ENCODE assay signal across 16 cellular contexts in genomic region chr21:32717851-32718316, GRCh38. TPM values are rescaled to one million over a fixed set of nuclear protein-coding genes. Genes with fewer than 3 reads are reported as not detected.
DNase-seq lines count a peak whose midpoint lies in the region; ATAC-seq and TF ChIP-seq lines count a peak whose summit lies in the region.
"Had no signal": no experiment of that assay in that cellular context is flagged by ENCODE, and none has a peak within 500 bp of the region (broad histone marks: within the 10 kb centered on the region; RNA-seq: fewer than 3 reads in every experiment).

No MANE protein-coding gene starts in this region.

- no peak for TF ChIP-seq CTCF in astrocyte of the cerebellum (IDR thresholded peaks at IDR 0.05; ENCODE audit: low read depth, low read length, missing control alignments)

- no peak overlapping the region for H2BK12ac ChIP-seq in mesenchymal stem cell (ENCODE audit: low read length in 2 of 2)

- H2AFZ ChIP-seq in mesenchymal stem cell (ENCODE audit: low read depth, low read length) = no peak overlapping the region

- H3K4me1 ChIP-seq in mesenchymal stem cell (ENCODE audit: control insufficient read depth, insufficient read depth, low read depth, low read length) = peaks cover 3% of the 10 kb centered on the region

- no peak overlapping the region for H2AK5ac ChIP-seq in mesenchymal stem cell (ENCODE audit: low read length, severe bottlenecking)

- H3K4me2 ChIP-seq in mesenchymal stem cell (ENCODE audit: low read length, poor library complexity, severe bottlenecking) = no peak overlapping the region

- no peak overlapping the region for H2BK5ac ChIP-seq in mesenchymal stem cell (ENCODE audit: low read depth, low read length, poor library complexity, severe bottlenecking)

- H4K91ac ChIP-seq in mesenchymal stem cell (ENCODE audit: low read length) = no peak overlapping the region

- DNase-seq in Caki2 (ENCODE audit: low read depth) (peak; percentile 18), M059J (ENCODE audit: low read depth) (peak; percentile 13), astrocyte of the cerebellum (ENCODE audit: low read depth) (peak; percentile 39), mesenchymal stem cell (peak; percentile 75), retina (no peak)
- DNase-seq in stimulated activated naive CD4-positive, alpha-beta T cell treated with Interleukin-2 at 50 U/mL for 16 hours (lab: John Stamatoyannopoulos, UW) = no peak
- no peak for DNase-seq in activated effector memory CD4-positive, alpha-beta T cell treated with anti-CD3 and anti-CD28 coated beads, Interleukin-2, amount 50 U/mL, for 16 hours
- DNase-seq: activated naive CD8-positive, alpha-beta T cell treated with anti-CD3 and anti-CD28 coated beads, Interleukin-2, amount 50 U/mL, for 24 hours; activated T-cell treated with anti-CD3 and anti-CD28 coated beads, Interleukin-2, amount 50 U/mL, for 4 hours; dermis blood vessel endothelial cell; NCI-H1417; NCI-H510A treated with DMSO at 0.1 percent for 48 hours; pancreas had no signal

- no peak overlapping the region for H2BK120ac ChIP-seq in mesenchymal stem cell (ENCODE audit: low read depth, low read length)

- no peak for ATAC-seq in GM21717 (IDR thresholded peaks at IDR 0.05; ENCODE audit: unreplicated experiment)
- ATAC-seq: activated naive CD8-positive, alpha-beta T cell treated with anti-CD3 and anti-CD28 coated beads, Interleukin-2, amount 50 U/mL, for 24 hours; activated T-cell treated with anti-CD3 and anti-CD28 coated beads, Interleukin-2, amount 50 U/mL, for 4 hours had no signal

- no peak overlapping the region for H3K18ac ChIP-seq in mesenchymal stem cell (ENCODE audit: low read depth in 1 of 2, low read length in 2 of 2)

- WGBS in mesenchymal stem cell = 67% methylated on average over 1 of the region's 2 CpGs

- H3K14ac ChIP-seq in mesenchymal stem cell (ENCODE audit: low read length in 2 of 2) = no peak overlapping the region

- peaks cover 5% of the 10 kb centered on the region for H3K9me3 ChIP-seq in mesenchymal stem cell (ENCODE audit: control insufficient read depth, low read length)
- H3K9me3 ChIP-seq: HAP-1, pancreas, thoracic aorta had no signal

- no peaks in the 10 kb centered on the region for H3K27me3 ChIP-seq in mesenchymal stem cell (ENCODE audit: control insufficient read depth in 1 of 2, insufficient read depth in 1 of 2, low read length in 2 of 2)
- H3K27me3 ChIP-seq: pancreas had no signal

- H3K27ac ChIP-seq in mesenchymal stem cell (ENCODE audit: low read length, poor library complexity, severe bottlenecking) = peak overlapping the region; percentile 37
- H3K27ac ChIP-seq: pancreas, thoracic aorta had no signal

- no peak overlapping the region for H3K4ac ChIP-seq in mesenchymal stem cell (ENCODE audit: low read depth in 1 of 2, low read length in 2 of 2)

- H3K4me3 ChIP-seq in astrocyte of the cerebellum (ENCODE audit: low read depth, low read length) (no peak overlapping the region), mesenchymal stem cell (ENCODE audit: insufficient read depth in 1 of 2, low read depth in 1 of 2, low read length in 2 of 2) (no peak overlapping the region)
- H3K4me3 ChIP-seq: HAP-1, pancreas, thoracic aorta had no signal

- no peak overlapping the region for H3K9ac ChIP-seq in mesenchymal stem cell (ENCODE audit: low read length)

- no peak overlapping the region for H3K23ac ChIP-seq in mesenchymal stem cell (ENCODE audit: low read length in 2 of 2)

- H3K79me1 ChIP-seq in mesenchymal stem cell (replicated peaks; ENCODE audit: low read length, poor library complexity, severe bottlenecking) = peaks cover 10% of the 10 kb centered on the region

- H3K36me3 ChIP-seq in mesenchymal stem cell (ENCODE audit: control insufficient read depth in 1 of 2, insufficient read depth in 2 of 2, low read depth in 1 of 2, low read length in 2 of 2) = peaks cover 0 to 43% of the 10 kb centered on the region in 2 experiments
- H3K36me3 ChIP-seq: HAP-1, pancreas had no signal

- H2BK15ac ChIP-seq in mesenchymal stem cell (ENCODE audit: low read depth, poor library complexity, severe bottlenecking) = no peak overlapping the region

- H4K8ac ChIP-seq in mesenchymal stem cell (ENCODE audit: low read length) = no peak overlapping the region

- in situ Hi-C loops in Caki2 (cut with HindIII; ENCODE audit: low pct_unique_long_range_greater_than_20kb, low sequenced_read_pairs) (no loop called here), astrocyte of the cerebellum (cut with HindIII; ENCODE audit: low sequenced_read_pairs) (no loop called here)

RNA-seq across cellular contexts. Expression of gene SYNJ1, which starts 9.9 kb away (rescaled TPM):
- total RNA-seq in Caki2 (2014; rRNA removed; shearing (Covaris generic); ENCODE audit: low replicate concordance) = 0.58 and 1.6 TPM in 2 replicates
- 11.2 and 16.7 TPM in 2 replicates for total RNA-seq in M059J (2014; rRNA removed; shearing (Covaris generic))
- 5.4 TPM for polyA plus RNA-seq in mesenchymal stem cell (2013, experiment 1 of 2)
- 6.7 TPM for polyA plus RNA-seq in mesenchymal stem cell (2013, experiment 2 of 2)

RNA-seq across cellular contexts. Expression of gene PAXBP1, which starts 53.7 kb away (rescaled TPM):
- total RNA-seq in Caki2 (2014; rRNA removed; shearing (Covaris generic); ENCODE audit: low replicate concordance) = 9.6 and 14.7 TPM in 2 replicates
- 10.6 and 13.3 TPM in 2 replicates for total RNA-seq in M059J (2014; rRNA removed; shearing (Covaris generic))
- 13.5 TPM for polyA plus RNA-seq in mesenchymal stem cell (2013, experiment 1 of 2)
- polyA plus RNA-seq in mesenchymal stem cell (2013, experiment 2 of 2) = 12.9 TPM

Comparison
In these comparisons a context has a peak if more than half of its experiments do, and no peak if none do; other contexts are left out.
1. DNase-seq: peak in Caki2 (single experiment), M059J (single experiment), astrocyte of the cerebellum (single experiment) and mesenchymal stem cell (single experiment); none in stimulated activated naive CD4-positive, alpha-beta T cell treated with Interleukin-2 at 50 U/mL for 16 hours (single experiment), retina (single experiment) and activated effector memory CD4-positive, alpha-beta T cell treated with anti-CD3 and anti-CD28 coated beads, Interleukin-2, amount 50 U/mL, for 16 hours (single experiment).